Comparison of ENCODE assay signal across 10 cellular contexts in genomic region chr4:36325499-36325898, GRCh38. TPM values are rescaled to one million over a fixed set of nuclear protein-coding genes. Genes with fewer than 3 reads are reported as not detected.
DNase-seq lines count a peak whose midpoint lies in the region; ATAC-seq and TF ChIP-seq lines count a peak whose summit lies in the region.
"Had no signal": no experiment of that assay in that cellular context is flagged by ENCODE, and none has a peak within 500 bp of the region (broad histone marks: within the 10 kb centered on the region; RNA-seq: fewer than 3 reads in every experiment).

No MANE protein-coding gene starts in this region.

- H3K36me3 Mint-ChIP-seq in activated CD4-positive, alpha-beta T cell treated with anti-CD3 and anti-CD28 coated beads, Interleukin-2, amount 10 ng/mL, durations not matched to agents 7 days and 5 days (ENCODE audit: low read depth): no peaks in the 10 kb centered on the region
- H3K36me3 Mint-ChIP-seq in stimulated activated memory B cell treated with anti-CD40 and anti-IgM and Interleukin-4, amounts not matched to agents 10 μg/mL and 1 μg/mL and 100 μg/mL, for 72 hours: no peaks in the 10 kb centered on the region
- no peaks in the 10 kb centered on the region for H3K36me3 Mint-ChIP-seq in MCF 10A (ENCODE audit: insufficient read depth, unreplicated experiment)

- H3K9me3 Mint-ChIP-seq in activated CD4-positive, alpha-beta T cell treated with anti-CD3 and anti-CD28 coated beads, Interleukin-2, amount 10 ng/mL, durations not matched to agents 7 days and 5 days: peaks cover 2% of the 10 kb centered on the region
- H3K9me3 Mint-ChIP-seq in stimulated activated memory B cell treated with anti-CD40 and anti-IgM and Interleukin-4, amounts not matched to agents 10 μg/mL and 1 μg/mL and 100 μg/mL, for 72 hours: no peaks in the 10 kb centered on the region
- no peaks in the 10 kb centered on the region for H3K9me3 Mint-ChIP-seq in MCF 10A (ENCODE audit: unreplicated experiment)

- no peak overlapping the region for H3K4me3 Mint-ChIP-seq in activated CD4-positive, alpha-beta T cell treated with anti-CD3 and anti-CD28 coated beads, Interleukin-2, amount 10 ng/mL, durations not matched to agents 7 days and 5 days
- H3K4me3 Mint-ChIP-seq in stimulated activated memory B cell treated with anti-CD40 and anti-IgM and Interleukin-4, amounts not matched to agents 10 μg/mL and 1 μg/mL and 100 μg/mL, for 72 hours: no peak overlapping the region
- no peak overlapping the region for H3K4me3 Mint-ChIP-seq in MCF 10A (ENCODE audit: unreplicated experiment)

- peak overlapping the region; percentile 19 for H3K27ac Mint-ChIP-seq in activated CD4-positive, alpha-beta T cell treated with anti-CD3 and anti-CD28 coated beads, Interleukin-2, amount 10 ng/mL, durations not matched to agents 7 days and 5 days
- peak overlapping the region; percentile 75 for H3K27ac Mint-ChIP-seq in stimulated activated memory B cell treated with anti-CD40 and anti-IgM and Interleukin-4, amounts not matched to agents 10 μg/mL and 1 μg/mL and 100 μg/mL, for 72 hours
- no peak overlapping the region for H3K27ac Mint-ChIP-seq in MCF 10A (ENCODE audit: low read depth, unreplicated experiment)

- no peak for DNase-seq in activated CD4-positive, alpha-beta T cell treated with anti-CD3 and anti-CD28 coated beads, Interleukin-2, amount 10 ng/mL, durations not matched to agents 7 days and 5 days
- DNase-seq in activated CD4-positive, alpha-beta T cell treated with anti-CD3 and anti-CD28 coated beads, Interleukin-2, amount 50 U/mL, for 48 hours: no peak
- DNase-seq in NOMO-1 treated with DMSO at 0.1 percent for 48 hours (lab: John Stamatoyannopoulos, UW; ENCODE audit: unreplicated experiment): peak; percentile 31
- DNase-seq in MCF 10A (ENCODE audit: unreplicated experiment): no peak
- no peak for DNase-seq in stimulated activated CD4-positive, alpha-beta T cell treated with anti-CD3 and anti-CD28 coated beads, Interleukin-4, amount 100 ng/mL, for 1 hour
- no peak for DNase-seq in NCI-H1048 (lab: John Stamatoyannopoulos, UW)
- DNase-seq: lower lobe of right lung had no signal

- POLR2A ChIA-PET in activated CD4-positive, alpha-beta T cell treated with anti-CD3 and anti-CD28 coated beads, Interleukin-2, amount 10 ng/mL, durations not matched to agents 7 days and 5 days (lab: Charles Lee): no interaction called here
- POLR2A ChIA-PET in MCF 10A (lab: Yijun Ruan, JAX): no interaction called here

- H3K27me3 Mint-ChIP-seq in activated CD4-positive, alpha-beta T cell treated with anti-CD3 and anti-CD28 coated beads, Interleukin-2, amount 10 ng/mL, durations not matched to agents 7 days and 5 days: no peaks in the 10 kb centered on the region
- no peaks in the 10 kb centered on the region for H3K27me3 Mint-ChIP-seq in stimulated activated memory B cell treated with anti-CD40 and anti-IgM and Interleukin-4, amounts not matched to agents 10 μg/mL and 1 μg/mL and 100 μg/mL, for 72 hours
- no peaks in the 10 kb centered on the region for H3K27me3 Mint-ChIP-seq in MCF 10A (ENCODE audit: insufficient read depth, unreplicated experiment)

- BruUV-seq in MCF 10A (replicated peaks; lab: Mats Ljungman, UMichigan): no TSS peak

- CTCF ChIA-PET in activated CD4-positive, alpha-beta T cell treated with anti-CD3 and anti-CD28 coated beads, Interleukin-2, amount 10 ng/mL, durations not matched to agents 7 days and 5 days (lab: Charles Lee): interaction anchor here (0.9 to 2.5 kb wide), 2 partner anchors 9 to 11 kb away, joined by 5 to 12 read pairs; no protein-coding TSS in a partner anchor
- CTCF ChIA-PET in MCF 10A (lab: Yijun Ruan, JAX): interaction anchor here (0.6 kb wide), 1 partner anchor 74 kb away, joined by 4 read pairs; no protein-coding TSS in a partner anchor

- peaks cover 51% of the 10 kb centered on the region for H3K4me1 Mint-ChIP-seq in activated CD4-positive, alpha-beta T cell treated with anti-CD3 and anti-CD28 coated beads, Interleukin-2, amount 10 ng/mL, durations not matched to agents 7 days and 5 days
- H3K4me1 Mint-ChIP-seq in stimulated activated memory B cell treated with anti-CD40 and anti-IgM and Interleukin-4, amounts not matched to agents 10 μg/mL and 1 μg/mL and 100 μg/mL, for 72 hours: peaks cover 66% of the 10 kb centered on the region
- peaks cover 7% of the 10 kb centered on the region for H3K4me1 Mint-ChIP-seq in MCF 10A (ENCODE audit: insufficient read depth, unreplicated experiment)

- peak; percentile 76 for ATAC-seq in HG02763 (IDR thresholded peaks at IDR 0.05; ENCODE audit: unreplicated experiment)
- peak; percentile 90 for ATAC-seq in stimulated activated memory B cell treated with anti-CD40 and anti-IgM and Interleukin-4, amounts not matched to agents 10 μg/mL and 1 μg/mL and 100 μg/mL, for 72 hours

- intact Hi-C loops in MCF 10A (cut with micrococcal nuclease): no loop called here

- TF ChIP-seq CTCF in MCF 10A (IDR thresholded peaks at IDR 0.05; ENCODE audit: unreplicated experiment): no peak

RNA-seq across cellular contexts. Expression of gene DTHD1, which starts 44.1 kb away (rescaled TPM):
- under 1 TPM in 1 of 2 experiments, not detected in 1; 0.12 TPM for total RNA-seq in activated CD4-positive, alpha-beta T cell treated with anti-CD3 and anti-CD28 coated beads, Interleukin-2, amount 10 ng/mL, durations not matched to agents 7 days and 5 days
- total RNA-seq in MCF 10A (2022): not detected in 2 replicates
- total RNA-seq: dermis microvascular lymphatic vessel endothelial cell had no signal
